In genomic region chr14:24834951-24835350, GRCh38 we compare ENCODE assay signal across 22 cellular contexts.
"Had no signal": no experiment of that assay in that cellular context is flagged by ENCODE, and none has a peak within 500 bp of the region (broad histone marks: within the 10 kb centered on the region; RNA-seq: fewer than 3 reads in every experiment).

No MANE protein-coding gene starts in this region.

- H3K9me3 ChIP-seq: MG63, SJCRH30 had no signal

- DNase-seq: Karpas-422, KG1, MG63, NCI-H1092, NCI-H1105 treated with DMSO at 0.1 percent for 48 hours, NCI-H1417 treated with DMSO at 0.1 percent for 48 hours, NCI-H146, NCI-H1694 treated with DMSO at 0.1 percent for 48 hours, NCI-H1930, NCI-H2171, NCI-H226, NCI-H446, NCI-H510A, NCI-H524 treated with DMSO at 0.1 percent for 48 hours, NCI-H69, NCI-H774, PC-3, SHP77, SJCRH30 had no signal

- H3K27me3 ChIP-seq: MG63, SJCRH30 had no signal

- H3K36me3 ChIP-seq: MG63, SJCRH30 had no signal

- H3K4me1 ChIP-seq: SJCRH30 had no signal

- H3K4me3 ChIP-seq: MG63, SJCRH30 had no signal

- H3K27ac ChIP-seq: RWPE1, SJCRH30 had no signal

- ATAC-seq: Panc1, PC-3, SK-N-SH treated with all-trans-retinoic acid at 6 μM for 48 hours had no signal
